ENCODE assay signal across 1 cellular context in genomic region chr2:200763422-200763821, GRCh38.
TF ChIP-seq lines count a peak whose summit lies in the region.

No MANE protein-coding gene starts in this region.

TF ChIP-seq in HCT116, 20 proteins besides CTCF, POLR2A, EP300 and RAD21 (continued from another document):
- TF ChIP-seq, protein P1, sequence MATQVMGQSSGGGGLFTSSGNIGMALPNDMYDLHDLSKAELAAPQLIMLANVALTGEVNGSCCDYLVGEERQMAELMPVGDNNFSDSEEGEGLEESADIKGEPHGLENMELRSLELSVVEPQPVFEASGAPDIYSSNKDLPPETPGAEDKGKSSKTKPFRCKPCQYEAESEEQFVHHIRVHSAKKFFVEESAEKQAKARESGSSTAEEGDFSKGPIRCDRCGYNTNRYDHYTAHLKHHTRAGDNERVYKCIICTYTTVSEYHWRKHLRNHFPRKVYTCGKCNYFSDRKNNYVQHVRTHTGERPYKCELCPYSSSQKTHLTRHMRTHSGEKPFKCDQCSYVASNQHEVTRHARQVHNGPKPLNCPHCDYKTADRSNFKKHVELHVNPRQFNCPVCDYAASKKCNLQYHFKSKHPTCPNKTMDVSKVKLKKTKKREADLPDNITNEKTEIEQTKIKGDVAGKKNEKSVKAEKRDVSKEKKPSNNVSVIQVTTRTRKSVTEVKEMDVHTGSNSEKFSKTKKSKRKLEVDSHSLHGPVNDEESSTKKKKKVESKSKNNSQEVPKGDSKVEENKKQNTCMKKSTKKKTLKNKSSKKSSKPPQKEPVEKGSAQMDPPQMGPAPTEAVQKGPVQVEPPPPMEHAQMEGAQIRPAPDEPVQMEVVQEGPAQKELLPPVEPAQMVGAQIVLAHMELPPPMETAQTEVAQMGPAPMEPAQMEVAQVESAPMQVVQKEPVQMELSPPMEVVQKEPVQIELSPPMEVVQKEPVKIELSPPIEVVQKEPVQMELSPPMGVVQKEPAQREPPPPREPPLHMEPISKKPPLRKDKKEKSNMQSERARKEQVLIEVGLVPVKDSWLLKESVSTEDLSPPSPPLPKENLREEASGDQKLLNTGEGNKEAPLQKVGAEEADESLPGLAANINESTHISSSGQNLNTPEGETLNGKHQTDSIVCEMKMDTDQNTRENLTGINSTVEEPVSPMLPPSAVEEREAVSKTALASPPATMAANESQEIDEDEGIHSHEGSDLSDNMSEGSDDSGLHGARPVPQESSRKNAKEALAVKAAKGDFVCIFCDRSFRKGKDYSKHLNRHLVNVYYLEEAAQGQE (IDR thresholded peaks at IDR 0.05; ENCODE audit: low read depth): no peak
- no peak for TF ChIP-seq FOSL1 (IDR thresholded peaks at IDR 0.05; ENCODE audit: low read depth)
- no peak for TF ChIP-seq MAX (IDR thresholded peaks at IDR 0.05)
- no peak for TF ChIP-seq EZH2 (IDR thresholded peaks at IDR 0.05)
TF ChIP-seq in HCT116: peak in this region for 0.
